In genomic region chr15:48703544-48703943, GRCh38 we compare ENCODE assay signal across 17 cellular contexts. TPM values are rescaled to one million over a fixed set of nuclear protein-coding genes. Genes with fewer than 3 reads are reported as not detected.
DNase-seq lines count a peak whose midpoint lies in the region; ATAC-seq, FAIRE-seq and TF ChIP-seq lines count a peak whose summit lies in the region.
"Had no signal": no experiment of that assay in that cellular context is flagged by ENCODE, and none has a peak within 500 bp of the region (broad histone marks: within the 10 kb centered on the region; RNA-seq: fewer than 3 reads in every experiment).

No MANE protein-coding gene starts in this region.

- no peak for ATAC-seq in HG02970 (IDR thresholded peaks at IDR 0.05; ENCODE audit: low FRiP score, unreplicated experiment)
- ATAC-seq: natural killer cell; stimulated activated effector memory CD8-positive, alpha-beta T cell treated with anti-CD3 and anti-CD28 coated beads, Interleukin-12 subunit alpha, Interleukin-12 subunit beta, amount 100 ng/mL, for 72 hours had no signal

- BruUV-seq in PC-9 (replicated peaks; lab: Mats Ljungman, UMichigan), result no TSS peak

- no peak for TF ChIP-seq RAD21 in SK-N-SH (IDR thresholded peaks at IDR 0.05; ENCODE audit: low read length)

- POLR2A ChIA-PET in SK-N-SH (lab: Yijun Ruan, JAX), result no interaction called here
- POLR2A ChIA-PET in PC-9 (lab: Charles Lee; ENCODE audit: unreplicated experiment), result no interaction called here

- H3F3A ChIP-seq in SK-N-SH (replicated peaks; ENCODE audit: insufficient read depth) (peaks cover 10% of the 10 kb centered on the region), PC-9 (ENCODE audit: insufficient read depth, low read depth) (no peaks in the 10 kb centered on the region)

- H3K36me3 ChIP-seq in SK-N-SH (replicated peaks in 1 of 2; ENCODE audit: control insufficient read depth in 1 of 2, insufficient read depth in 2 of 2, low read length in 1 of 2), result peaks cover 0 to 15% of the 10 kb centered on the region in 2 experiments
- H3K36me3 ChIP-seq in PC-9 (ENCODE audit: low read depth), result no peaks in the 10 kb centered on the region
- H3K36me3 ChIP-seq: ascending aorta, Peyer's patch had no signal

- CTCF ChIA-PET in SK-N-SH (lab: Yijun Ruan, JAX), result no interaction called here
- CTCF ChIA-PET in PC-9 (lab: Charles Lee), result no interaction called here

- H3K9me2 ChIP-seq in SK-N-SH (no peaks in the 10 kb centered on the region), PC-9 (ENCODE audit: insufficient read depth) (no peaks in the 10 kb centered on the region)

- H4K20me1 ChIP-seq in SK-N-SH (ENCODE audit: insufficient read depth) (no peaks in the 10 kb centered on the region), PC-9 (ENCODE audit: insufficient read depth) (no peaks in the 10 kb centered on the region)

- intact Hi-C loops in PC-9 (cut with micrococcal nuclease; ENCODE audit: unreplicated experiment), result no loop called here

- H3K9ac ChIP-seq in SK-N-SH, result no peak overlapping the region; the same call in 1 of the 2 replicates

- H3K27ac ChIP-seq in SK-N-SH (ENCODE audit: low read depth in 2 of 2, low read length in 1 of 2) (peak overlapping the region; percentile 69 to 76; a peak in 3 of 4 replicates), PC-9 (no peak overlapping the region)
- H3K27ac ChIP-seq: ascending aorta, Peyer's patch had no signal

- no peaks in the 10 kb centered on the region; a peak in 2 of 4 replicates for H3K4me1 ChIP-seq in SK-N-SH (ENCODE audit: control insufficient read depth in 1 of 2, insufficient read depth in 2 of 2, low read depth in 1 of 2, low read length in 1 of 2)
- no peaks in the 10 kb centered on the region for H3K4me1 ChIP-seq in PC-9 (replicated peaks; ENCODE audit: insufficient read depth)
- H3K4me1 ChIP-seq: ascending aorta, Peyer's patch had no signal

- TF ChIP-seq EP300 in SK-N-SH (IDR thresholded peaks at IDR 0.05; ENCODE audit: borderline replicate concordance in 1 of 2, low read depth in 1 of 2, low read length in 1 of 2), result peak; percentile 44 to 93; a peak in 3 of 4 replicates

- H3K79me2 ChIP-seq in SK-N-SH (ENCODE audit: insufficient read depth), result no peaks in the 10 kb centered on the region
- H3K79me2 ChIP-seq in PC-9 (ENCODE audit: low read depth), result no peaks in the 10 kb centered on the region

- DNase-seq in GM19239 (ENCODE audit: insufficient read length, low spot score) (no peak), SK-N-SH (no peak), fibroblast of pulmonary artery (ENCODE audit: low read depth) (peak; percentile 32), NCI-H2196 treated with DMSO at 0.1 percent for 48 hours (lab: John Stamatoyannopoulos, UW; ENCODE audit: unreplicated experiment) (no peak), PC-9 (no peak), DMS153 (lab: John Stamatoyannopoulos, UW) (no peak)
- DNase-seq: activated CD4-positive, alpha-beta T cell treated with anti-CD3 and anti-CD28 coated beads, Interleukin-2, amount 10 ng/mL, durations not matched to agents 7 days and 5 days; cortex of kidney; DMS79 treated with DMSO at 0.1 percent for 48 hours; immature natural killer cell; natural killer cell; NCI-H1105 treated with DMSO at 0.1 percent for 48 hours; Peyer's patch had no signal

- peak; percentile 21 for FAIRE-seq in GM19239 (lab: Jason Lieb, UNC)
- FAIRE-seq: endothelial cell of umbilical vein had no signal

- 15% methylated on average over 1 of the region's 1 CpG for WGBS in SK-N-SH (ENCODE audit: low lambda C conversion rate)

- H3K4me2 ChIP-seq in SK-N-SH (no peak overlapping the region), PC-9 (no peak overlapping the region)

- no peak overlapping the region for H3K4me3 ChIP-seq in SK-N-SH (ENCODE audit: low read depth in 2 of 2, low read length in 1 of 2)
- H3K4me3 ChIP-seq in fibroblast of pulmonary artery (replicated peaks; ENCODE audit: low read depth, low read length), result no peak overlapping the region
- no peak overlapping the region for H3K4me3 ChIP-seq in PC-9
- H3K4me3 ChIP-seq: ascending aorta, Peyer's patch had no signal

- H2AFZ ChIP-seq in SK-N-SH (ENCODE audit: low read depth) (peak overlapping the region; percentile 24; the same call in 1 of the 2 replicates), PC-9 (no peak overlapping the region)

- TF ChIP-seq CTCF in SK-N-SH (IDR thresholded peaks at IDR 0.05) (no peak), fibroblast of pulmonary artery (IDR thresholded peaks at IDR 0.05; ENCODE audit: low read length, missing control alignments) (no peak), PC-9 (conservative IDR thresholded peaks at IDR 0.05) (no peak)

- H3K9me3 ChIP-seq in SK-N-SH, result peaks cover 16% of the 10 kb centered on the region
- no peaks in the 10 kb centered on the region; the same call in 1 of the 2 replicates for H3K9me3 ChIP-seq in PC-9 (ENCODE audit: insufficient read depth, low read depth)
- H3K9me3 ChIP-seq: Peyer's patch had no signal

- H3K27me3 ChIP-seq in SK-N-SH (ENCODE audit: insufficient read depth), result no peaks in the 10 kb centered on the region
- no peaks in the 10 kb centered on the region for H3K27me3 ChIP-seq in PC-9 (ENCODE audit: insufficient read depth, low read depth)
- H3K27me3 ChIP-seq: ascending aorta, Peyer's patch had no signal

TF ChIP-seq in SK-N-SH, 30 proteins besides CTCF, POLR2A, EP300 and RAD21 (continues in another document):
- TF ChIP-seq GABPA (IDR thresholded peaks at IDR 0.05; ENCODE audit: low read depth) (no peak), MAX (IDR thresholded peaks at IDR 0.05; ENCODE audit: low read depth) (0 out of 2 replicates have a peak, but pooled peaks have one; percentile 35), IRF3 (IDR thresholded peaks at IDR 0.05; ENCODE audit: low read depth, low read length) (no peak), RCOR1 (IDR thresholded peaks at IDR 0.05; ENCODE audit: low read length) (no peak), POLR2AphosphoS5 (IDR thresholded peaks at IDR 0.05; ENCODE audit: low read depth, low read length) (peak; percentile 86; the same call in 1 of the 2 replicates), FOXJ3 (CRISPR knock-in tag; IDR thresholded peaks at IDR 0.05) (no peak), TEAD4 (IDR thresholded peaks at IDR 0.05; ENCODE audit: borderline replicate concordance, insufficient read depth) (peak; percentile 97), FOXM1 (IDR thresholded peaks at IDR 0.05; ENCODE audit: low read depth) (0 out of 2 replicates have a peak, but pooled peaks have one; percentile 48), YY1 (IDR thresholded peaks at IDR 0.05; ENCODE audit: low read depth) (no peak), EZH2phosphoT487 (IDR thresholded peaks at IDR 0.05; ENCODE audit: borderline replicate concordance, low read depth) (no peak), FOSL2 (IDR thresholded peaks at IDR 0.05; ENCODE audit: borderline replicate concordance, low read depth) (peak; percentile 68; the same call in 1 of the 2 replicates), ELF1 (IDR thresholded peaks at IDR 0.05) (no peak), MEF2A (IDR thresholded peaks at IDR 0.05; ENCODE audit: borderline replicate concordance, low read depth) (peak; percentile 42; the same call in 1 of the 2 replicates), MXI1 (IDR thresholded peaks at IDR 0.05; ENCODE audit: low read depth, low read length) (no peak), RFX5 (IDR thresholded peaks at IDR 0.05; ENCODE audit: low read length) (no peak), USF1 (IDR thresholded peaks at IDR 0.05; ENCODE audit: borderline replicate concordance, low read depth) (no peak), TAF1 (IDR thresholded peaks at IDR 0.05; ENCODE audit: borderline replicate concordance, low read depth, low read length) (no peak), RXRA (IDR thresholded peaks at IDR 0.05; ENCODE audit: borderline replicate concordance, low read depth) (peak; percentile 62; the same call in 1 of the 2 replicates), CHD2 (IDR thresholded peaks at IDR 0.05; ENCODE audit: low read length, partially characterized antibody) (no peak), SMC3 (IDR thresholded peaks at IDR 0.05; ENCODE audit: low read depth, low read length) (no peak), NRF1 (IDR thresholded peaks at IDR 0.05; ENCODE audit: low read depth, low read length) (no peak)
- TF ChIP-seq, protein P1, sequence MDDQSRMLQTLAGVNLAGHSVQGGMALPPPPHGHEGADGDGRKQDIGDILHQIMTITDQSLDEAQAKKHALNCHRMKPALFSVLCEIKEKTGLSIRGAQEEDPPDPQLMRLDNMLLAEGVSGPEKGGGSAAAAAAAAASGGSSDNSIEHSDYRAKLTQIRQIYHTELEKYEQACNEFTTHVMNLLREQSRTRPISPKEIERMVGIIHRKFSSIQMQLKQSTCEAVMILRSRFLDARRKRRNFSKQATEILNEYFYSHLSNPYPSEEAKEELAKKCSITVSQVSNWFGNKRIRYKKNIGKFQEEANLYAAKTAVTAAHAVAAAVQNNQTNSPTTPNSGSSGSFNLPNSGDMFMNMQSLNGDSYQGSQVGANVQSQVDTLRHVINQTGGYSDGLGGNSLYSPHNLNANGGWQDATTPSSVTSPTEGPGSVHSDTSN (IDR thresholded peaks at IDR 0.05), result peak; percentile 97

RNA-seq across cellular contexts. Expression of gene FBN1, which starts 58.0 kb away (rescaled TPM):
- 248 and 298 TPM in 2 replicates for polyA plus RNA-seq in SK-N-SH (2012; rRNA removed)
- 185 and 239 TPM in 2 replicates for polyA plus RNA-seq in SK-N-SH (2012; cell fraction: cytosol; rRNA removed)
- polyA plus RNA-seq in SK-N-SH (2012; cell fraction: nucleus; rRNA removed), result 255 and 545 TPM in 2 replicates
- 1.3 TPM in 2 replicates for total RNA-seq in PC-9 (2021)
